ENCODE assay signal across 13 cellular contexts in genomic region chr6:16135078-16135477, GRCh38. TPM values are rescaled to one million over a fixed set of nuclear protein-coding genes. Genes with fewer than 3 reads are reported as not detected.
DNase-seq lines count a peak whose midpoint lies in the region; ATAC-seq and TF ChIP-seq lines count a peak whose summit lies in the region.
"Had no signal": no experiment of that assay in that cellular context is flagged by ENCODE, and none has a peak within 500 bp of the region (broad histone marks: within the 10 kb centered on the region; RNA-seq: fewer than 3 reads in every experiment).

No MANE protein-coding gene starts in this region.

- H3K79me2 ChIP-seq in GM23338 (replicated peaks; ENCODE audit: insufficient read depth): peaks cover 100% of the 10 kb centered on the region
- H3K79me2 ChIP-seq in osteoblast (ENCODE audit: insufficient read depth, low read length): no peaks in the 10 kb centered on the region

- in situ Hi-C loops in astrocyte of the spinal cord (cut with HindIII; ENCODE audit: low sequenced_read_pairs): no loop called here

- H3K4me1 Mint-ChIP-seq in GM23338: peaks cover 75% of the 10 kb centered on the region
- peaks cover 77% of the 10 kb centered on the region for H3K4me1 Mint-ChIP-seq in mesothelial cell of epicardium

- H3K4me3 ChIP-seq in GM23338: no peak overlapping the region
- H3K4me3 ChIP-seq in astrocyte of the spinal cord (ENCODE audit: low read depth, low read length): no peak overlapping the region
- H3K4me3 ChIP-seq in osteoblast (ENCODE audit: insufficient read depth, low read length): no peak overlapping the region
- H3K4me3 ChIP-seq: ovary had no signal

- H3K36me3 Mint-ChIP-seq in GM23338 (ENCODE audit: low read depth) (peaks cover 49% of the 10 kb centered on the region), mesothelial cell of epicardium (peaks cover 2% of the 10 kb centered on the region)

- H3K27ac Mint-ChIP-seq in GM23338 (0 out of 2 replicates have a peak overlapping the region, but pooled peaks have one; percentile 36), mesothelial cell of epicardium (peak overlapping the region; percentile 8)

- no peaks in the 10 kb centered on the region for H3K9me2 ChIP-seq in GM23338 (ENCODE audit: insufficient read depth)

- H3K36me3 ChIP-seq in GM23338 (ENCODE audit: insufficient read depth) (peaks cover 4% of the 10 kb centered on the region; the same call in 1 of the 2 replicates), osteoblast (ENCODE audit: insufficient read depth, low read length) (no peaks in the 10 kb centered on the region)
- H3K36me3 ChIP-seq: ovary had no signal

- H3K27me3 Mint-ChIP-seq in GM23338 (ENCODE audit: insufficient read depth, low read depth, poor library complexity): no peaks in the 10 kb centered on the region
- H3K27me3 Mint-ChIP-seq in mesothelial cell of epicardium (ENCODE audit: low read depth): no peaks in the 10 kb centered on the region

- H3K4me1 ChIP-seq in GM23338 (ENCODE audit: insufficient read depth): peaks cover 55% of the 10 kb centered on the region
- H3K4me1 ChIP-seq in osteoblast (ENCODE audit: insufficient read depth, low read length): peaks cover 28% of the 10 kb centered on the region

- H3K9me3 ChIP-seq in osteoblast (ENCODE audit: low read depth, low read length): no peaks in the 10 kb centered on the region
- H3K9me3 ChIP-seq: ovary had no signal

- ATAC-seq in GM23338 (no peak), HG03571 (IDR thresholded peaks at IDR 0.05; ENCODE audit: unreplicated experiment) (no peak)
- ATAC-seq: activated CD4-positive, CD25-positive, alpha-beta regulatory T cell treated with anti-CD3 and anti-CD28 coated beads, Interleukin-2, amount 50 U/mL, for 24 hours had no signal

- H3K9me3 Mint-ChIP-seq in GM23338 (no peaks in the 10 kb centered on the region), mesothelial cell of epicardium (no peaks in the 10 kb centered on the region)

- H3K4me3 Mint-ChIP-seq in GM23338: peak overlapping the region; percentile 10; the same call in 1 of the 3 replicates
- H3K4me3 Mint-ChIP-seq in mesothelial cell of epicardium: no peak overlapping the region

- H3F3A ChIP-seq in GM23338 (replicated peaks; ENCODE audit: low read depth): no peaks in the 10 kb centered on the region

- no peaks in the 10 kb centered on the region for H3K27me3 ChIP-seq in GM23338 (ENCODE audit: insufficient read depth)
- H3K27me3 ChIP-seq in osteoblast (ENCODE audit: insufficient read depth, low read length): no peaks in the 10 kb centered on the region
- H3K27me3 ChIP-seq: ovary had no signal

- DNase-seq in AG08395 (ENCODE audit: low spot score) (peak; percentile 17), GM23338 (ENCODE audit: low spot score) (no peak), astrocyte of the spinal cord (ENCODE audit: low read depth, low spot score) (peak; percentile 24), mesothelial cell of epicardium (ENCODE audit: low spot score in 2 of 2, unreplicated experiment in 2 of 2) (no peak), DMS153 treated with DMSO at 0.1 percent for 48 hours (lab: John Stamatoyannopoulos, UW; ENCODE audit: unreplicated experiment) (no peak), osteoblast (ENCODE audit: insufficient read length, low spot score, missing footprints) (no peak)
- no peak for DNase-seq in stimulated activated CD4-positive, alpha-beta T cell treated with anti-CD3 and anti-CD28 coated beads, Interleukin-12 subunit alpha, Interleukin-12 subunit beta, amount 100 ng/mL, for 4 hours
- DNase-seq: kidney, NCI-H2029 treated with DMSO at 0.1 percent for 48 hours, ovary had no signal

- H4K20me1 ChIP-seq in GM23338 (replicated peaks; ENCODE audit: insufficient read depth) (peaks cover 49% of the 10 kb centered on the region), osteoblast (ENCODE audit: insufficient read depth, low read length) (peaks cover 6% of the 10 kb centered on the region)

- no peak overlapping the region for H2AFZ ChIP-seq in GM23338
- H2AFZ ChIP-seq in osteoblast (ENCODE audit: low read length): no peak overlapping the region

- H3K4me2 ChIP-seq in GM23338: 0 out of 2 replicates have a peak overlapping the region, but pooled peaks have one; percentile 9
- H3K4me2 ChIP-seq in osteoblast (ENCODE audit: insufficient read depth, low read length): no peak overlapping the region

- no peak for TF ChIP-seq CTCF in GM23338 (conservative IDR thresholded peaks at IDR 0.05; ENCODE audit: low read depth in 2 of 2)
- no peak for TF ChIP-seq CTCF in astrocyte of the spinal cord (IDR thresholded peaks at IDR 0.05; ENCODE audit: low read depth, low read length)
- no peak for TF ChIP-seq CTCF in mesothelial cell of epicardium (IDR thresholded peaks at IDR 0.05; ENCODE audit: unreplicated experiment)
- TF ChIP-seq CTCF in osteoblast (IDR thresholded peaks at IDR 0.05; ENCODE audit: extremely low read depth, low read depth, low read length): no peak

- H3K27ac ChIP-seq in GM23338 (ENCODE audit: low read depth) (no peak overlapping the region), osteoblast (ENCODE audit: low read depth, low read length) (no peak overlapping the region)
- H3K27ac ChIP-seq: epithelial cell of prostate, ovary had no signal

TF ChIP-seq in GM23338, 12 proteins besides CTCF, POLR2A, EP300 and RAD21 (continues in another document):
- no peak for TF ChIP-seq ZNF114 (CRISPR knock-in tag; IDR thresholded peaks at IDR 0.05)
- TF ChIP-seq STAT1 (IDR thresholded peaks at IDR 0.05; ENCODE audit: unreplicated experiment): no peak
- TF ChIP-seq, protein P1, sequence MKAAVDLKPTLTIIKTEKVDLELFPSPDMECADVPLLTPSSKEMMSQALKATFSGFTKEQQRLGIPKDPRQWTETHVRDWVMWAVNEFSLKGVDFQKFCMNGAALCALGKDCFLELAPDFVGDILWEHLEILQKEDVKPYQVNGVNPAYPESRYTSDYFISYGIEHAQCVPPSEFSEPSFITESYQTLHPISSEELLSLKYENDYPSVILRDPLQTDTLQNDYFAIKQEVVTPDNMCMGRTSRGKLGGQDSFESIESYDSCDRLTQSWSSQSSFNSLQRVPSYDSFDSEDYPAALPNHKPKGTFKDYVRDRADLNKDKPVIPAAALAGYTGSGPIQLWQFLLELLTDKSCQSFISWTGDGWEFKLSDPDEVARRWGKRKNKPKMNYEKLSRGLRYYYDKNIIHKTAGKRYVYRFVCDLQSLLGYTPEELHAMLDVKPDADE (IDR thresholded peaks at IDR 0.05): no peak
- TF ChIP-seq EZH2phosphoT487 (IDR thresholded peaks at IDR 0.05; ENCODE audit: unreplicated experiment): no peak
- TF ChIP-seq CREB1 (CRISPR knock-in tag; IDR thresholded peaks at IDR 0.05; ENCODE audit: low read depth): no peak
- TF ChIP-seq JUNB (IDR thresholded peaks at IDR 0.05; ENCODE audit: unreplicated experiment): no peak

RNA-seq across cellular contexts. Expression of gene MYLIP, which starts 6.2 kb away (rescaled TPM):
- 32.4 and 33.8 TPM in 2 replicates for total RNA-seq in GM23338 (2014; rRNA removed; shearing (Covaris generic))
- 26.7 and 28.7 TPM in 2 replicates for polyA plus RNA-seq in GM23338 (2016; fragmentation: Nextera tagmentation; extraction: Ambion mirVana)
- total RNA-seq in mesothelial cell of epicardium (23.9 to 25.7 TPM (median 24.9 TPM) in 3 replicates), osteoblast (10.1 and 13.8 TPM in 2 replicates)

Comparison
In these comparisons a context has a peak if more than half of its experiments do, and no peak if none do; other contexts are left out.
1. DNase-seq: peak in AG08395 (single experiment) and astrocyte of the spinal cord (single experiment); none in GM23338 (single experiment), mesothelial cell of epicardium (0 of 2), DMS153 treated with DMSO at 0.1 percent for 48 hours (single experiment), stimulated activated CD4-positive, alpha-beta T cell treated with anti-CD3 and anti-CD28 coated beads, Interleukin-12 subunit alpha, Interleukin-12 subunit beta, amount 100 ng/mL, for 4 hours (single experiment) and osteoblast (single experiment).